In genomic region chr12:115305275-115305674, GRCh38 we compare ENCODE assay signal across 26 cellular contexts.
"Had no signal": no experiment of that assay in that cellular context is flagged by ENCODE, and none has a peak within 500 bp of the region (broad histone marks: within the 10 kb centered on the region; RNA-seq: fewer than 3 reads in every experiment).

No MANE protein-coding gene starts in this region.

- H3K27ac ChIP-seq: neural progenitor cell, ovary, parathyroid adenoma, psoas muscle, skin epidermis, spleen, suprapubic skin, testis, tibial artery, transverse colon, upper lobe of right lung, uterus had no signal

- H3K4me2 ChIP-seq: neural progenitor cell, smooth muscle cell had no signal

- H3K36me3 ChIP-seq: neural progenitor cell, ovary, spleen, suprapubic skin, tibial artery, transverse colon, upper lobe of right lung, uterus had no signal

- H3K27me3 ChIP-seq: neural progenitor cell, ovary, spleen, suprapubic skin, testis, tibial artery, transverse colon, upper lobe of right lung, uterus had no signal

- H3K79me2 ChIP-seq: parathyroid adenoma had no signal

- H3K9me3 ChIP-seq: ovary, psoas muscle, spleen, suprapubic skin, testis, tibial artery, transverse colon, upper lobe of right lung, uterus had no signal

- DNase-seq: natural killer cell; occipital lobe; ovary; posterior cingulate gyrus; psoas muscle; right cardiac atrium; spleen; stimulated activated CD4-positive, alpha-beta T cell treated with anti-CD3 and anti-CD28 coated beads, Interleukin-12 subunit alpha, Interleukin-12 subunit beta, amount 100 ng/mL, for 4 hours; stimulated activated CD4-positive, alpha-beta T cell treated with anti-CD3 and anti-CD28 coated beads, Interleukin-1b, Interleukin-23, amount 100 ng/mL, for 48 hours; stimulated activated CD4-positive, alpha-beta T cell treated with anti-CD3 and anti-CD28 coated beads, Interleukin-4, amount 100 ng/mL, for 1 hour; stimulated activated CD4-positive, alpha-beta T cell treated with anti-CD3 and anti-CD28 coated beads, Interleukin-4, amount 100 ng/mL, for 4 hours; stimulated activated CD8-positive, alpha-beta memory T cell treated with anti-CD3 and anti-CD28 coated beads, Interleukin-4, amount 100 ng/mL, for 48 hours; stimulated activated naive CD4-positive, alpha-beta T cell; stimulated activated naive CD8-positive, alpha-beta T cell treated with anti-CD3 and anti-CD28 coated beads, Interleukin-15, amount 100 ng/mL, for 72 hours; stimulated activated naive CD8-positive, alpha-beta T cell treated with anti-CD3 and anti-CD28 coated beads, Interleukin-15, Interleukin-2, amounts not matched to agents 100 U/mL and 50 U/mL, for 24 hours; substantia nigra; testis; tibial artery; transverse colon; upper lobe of right lung; uterus had no signal

- H3K4me1 ChIP-seq: neural progenitor cell, parathyroid adenoma, psoas muscle, spleen, suprapubic skin, testis, tibial artery, transverse colon, upper lobe of right lung, uterus had no signal

- H3K4me3 ChIP-seq: neural progenitor cell, ovary, psoas muscle, skin epidermis, smooth muscle cell, spleen, suprapubic skin, testis, tibial artery, transverse colon, upper lobe of right lung, uterus had no signal

- H3K9ac ChIP-seq: neural progenitor cell, parathyroid adenoma had no signal

- H2AFZ ChIP-seq: neural progenitor cell, parathyroid adenoma had no signal
